Comparison of ENCODE assay signal across 6 cellular contexts in genomic region chr1:91455334-91455733, GRCh38. TPM values are rescaled to one million over a fixed set of nuclear protein-coding genes. Genes with fewer than 3 reads are reported as not detected.
"Had no signal": no experiment of that assay in that cellular context is flagged by ENCODE, and none has a peak within 500 bp of the region (broad histone marks: within the 10 kb centered on the region; RNA-seq: fewer than 3 reads in every experiment).

No MANE protein-coding gene starts in this region.

- DNase-seq: H9, HCEC 1CT had no signal

- H3K4me3 ChIP-seq: GM23338 had no signal

- ATAC-seq: GM23338, HepG2 had no signal

- H3K27ac ChIP-seq: HL-60 had no signal

RNA-seq across cellular contexts. Expression of gene HFM1, which starts 50.7 kb away (rescaled TPM):
- polyA plus RNA-seq: IgD-negative memory B cell had no signal
